ENCODE assay signal across 2 cellular contexts in genomic region chr2:107473145-107473544, GRCh38.
TF ChIP-seq lines count a peak whose summit lies in the region.

No MANE protein-coding gene starts in this region.

TF ChIP-seq in GM23338, 12 proteins besides CTCF, POLR2A, EP300 and RAD21 (continued from another document):
- TF ChIP-seq, protein P1, sequence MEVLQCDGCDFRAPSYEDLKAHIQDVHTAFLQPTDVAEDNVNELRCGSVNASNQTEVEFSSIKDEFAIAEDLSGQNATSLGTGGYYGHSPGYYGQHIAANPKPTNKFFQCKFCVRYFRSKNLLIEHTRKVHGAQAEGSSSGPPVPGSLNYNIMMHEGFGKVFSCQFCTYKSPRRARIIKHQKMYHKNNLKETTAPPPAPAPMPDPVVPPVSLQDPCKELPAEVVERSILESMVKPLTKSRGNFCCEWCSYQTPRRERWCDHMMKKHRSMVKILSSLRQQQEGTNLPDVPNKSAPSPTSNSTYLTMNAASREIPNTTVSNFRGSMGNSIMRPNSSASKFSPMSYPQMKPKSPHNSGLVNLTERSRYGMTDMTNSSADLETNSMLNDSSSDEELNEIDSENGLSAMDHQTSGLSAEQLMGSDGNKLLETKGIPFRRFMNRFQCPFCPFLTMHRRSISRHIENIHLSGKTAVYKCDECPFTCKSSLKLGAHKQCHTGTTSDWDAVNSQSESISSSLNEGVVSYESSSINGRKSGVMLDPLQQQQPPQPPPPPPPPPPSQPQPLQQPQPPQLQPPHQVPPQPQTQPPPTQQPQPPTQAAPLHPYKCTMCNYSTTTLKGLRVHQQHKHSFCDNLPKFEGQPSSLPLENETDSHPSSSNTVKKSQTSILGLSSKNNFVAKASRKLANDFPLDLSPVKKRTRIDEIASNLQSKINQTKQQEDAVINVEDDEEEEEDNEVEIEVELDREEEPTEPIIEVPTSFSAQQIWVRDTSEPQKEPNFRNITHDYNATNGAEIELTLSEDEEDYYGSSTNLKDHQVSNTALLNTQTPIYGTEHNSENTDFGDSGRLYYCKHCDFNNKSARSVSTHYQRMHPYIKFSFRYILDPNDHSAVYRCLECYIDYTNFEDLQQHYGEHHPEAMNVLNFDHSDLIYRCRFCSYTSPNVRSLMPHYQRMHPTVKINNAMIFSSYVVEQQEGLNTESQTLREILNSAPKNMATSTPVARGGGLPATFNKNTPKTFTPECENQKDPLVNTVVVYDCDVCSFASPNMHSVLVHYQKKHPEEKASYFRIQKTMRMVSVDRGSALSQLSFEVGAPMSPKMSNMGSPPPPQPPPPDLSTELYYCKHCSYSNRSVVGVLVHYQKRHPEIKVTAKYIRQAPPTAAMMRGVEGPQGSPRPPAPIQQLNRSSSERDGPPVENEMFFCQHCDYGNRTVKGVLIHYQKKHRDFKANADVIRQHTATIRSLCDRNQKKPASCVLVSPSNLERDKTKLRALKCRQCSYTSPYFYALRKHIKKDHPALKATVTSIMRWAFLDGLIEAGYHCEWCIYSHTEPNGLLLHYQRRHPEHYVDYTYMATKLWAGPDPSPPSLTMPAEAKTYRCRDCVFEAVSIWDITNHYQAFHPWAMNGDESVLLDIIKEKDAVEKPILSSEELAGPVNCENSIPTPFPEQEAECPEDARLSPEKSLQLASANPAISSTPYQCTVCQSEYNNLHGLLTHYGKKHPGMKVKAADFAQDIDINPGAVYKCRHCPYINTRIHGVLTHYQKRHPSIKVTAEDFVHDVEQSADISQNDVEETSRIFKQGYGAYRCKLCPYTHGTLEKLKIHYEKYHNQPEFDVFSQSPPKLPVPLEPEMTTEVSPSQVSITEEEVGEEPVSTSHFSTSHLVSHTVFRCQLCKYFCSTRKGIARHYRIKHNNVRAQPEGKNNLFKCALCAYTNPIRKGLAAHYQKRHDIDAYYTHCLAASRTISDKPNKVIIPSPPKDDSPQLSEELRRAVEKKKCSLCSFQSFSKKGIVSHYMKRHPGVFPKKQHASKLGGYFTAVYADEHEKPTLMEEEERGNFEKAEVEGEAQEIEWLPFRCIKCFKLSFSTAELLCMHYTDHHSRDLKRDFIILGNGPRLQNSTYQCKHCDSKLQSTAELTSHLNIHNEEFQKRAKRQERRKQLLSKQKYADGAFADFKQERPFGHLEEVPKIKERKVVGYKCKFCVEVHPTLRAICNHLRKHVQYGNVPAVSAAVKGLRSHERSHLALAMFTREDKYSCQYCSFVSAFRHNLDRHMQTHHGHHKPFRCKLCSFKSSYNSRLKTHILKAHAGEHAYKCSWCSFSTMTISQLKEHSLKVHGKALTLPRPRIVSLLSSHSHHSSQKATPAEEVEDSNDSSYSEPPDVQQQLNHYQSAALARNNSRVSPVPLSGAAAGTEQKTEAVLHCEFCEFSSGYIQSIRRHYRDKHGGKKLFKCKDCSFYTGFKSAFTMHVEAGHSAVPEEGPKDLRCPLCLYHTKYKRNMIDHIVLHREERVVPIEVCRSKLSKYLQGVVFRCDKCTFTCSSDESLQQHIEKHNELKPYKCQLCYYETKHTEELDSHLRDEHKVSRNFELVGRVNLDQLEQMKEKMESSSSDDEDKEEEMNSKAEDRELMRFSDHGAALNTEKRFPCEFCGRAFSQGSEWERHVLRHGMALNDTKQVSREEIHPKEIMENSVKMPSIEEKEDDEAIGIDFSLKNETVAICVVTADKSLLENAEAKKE (CRISPR knock-in tag; IDR thresholded peaks at IDR 0.05) = no peak
- no peak for TF ChIP-seq ZNF331 (CRISPR knock-in tag; IDR thresholded peaks at IDR 0.05; ENCODE audit: low read depth)
- no peak for TF ChIP-seq EZH2 (IDR thresholded peaks at IDR 0.05; ENCODE audit: low read depth, unreplicated experiment)
- TF ChIP-seq EZH2phosphoT487 (IDR thresholded peaks at IDR 0.05; ENCODE audit: unreplicated experiment) = no peak
- no peak for TF ChIP-seq STAT1 (IDR thresholded peaks at IDR 0.05; ENCODE audit: unreplicated experiment)

TF ChIP-seq in SK-N-SH, 30 proteins besides CTCF, POLR2A, EP300 and RAD21 (continued from another document):
- TF ChIP-seq RFX5 (IDR thresholded peaks at IDR 0.05; ENCODE audit: low read length) (no peak), GABPA (IDR thresholded peaks at IDR 0.05; ENCODE audit: low read depth) (no peak), CHD2 (IDR thresholded peaks at IDR 0.05; ENCODE audit: low read length, partially characterized antibody) (no peak), RCOR1 (IDR thresholded peaks at IDR 0.05; ENCODE audit: low read length) (no peak), MAX (IDR thresholded peaks at IDR 0.05; ENCODE audit: low read depth) (no peak), NRF1 (IDR thresholded peaks at IDR 0.05; ENCODE audit: low read depth, low read length) (no peak), POLR2AphosphoS5 (IDR thresholded peaks at IDR 0.05; ENCODE audit: low read depth, low read length) (no peak)
- TF ChIP-seq, protein P2, sequence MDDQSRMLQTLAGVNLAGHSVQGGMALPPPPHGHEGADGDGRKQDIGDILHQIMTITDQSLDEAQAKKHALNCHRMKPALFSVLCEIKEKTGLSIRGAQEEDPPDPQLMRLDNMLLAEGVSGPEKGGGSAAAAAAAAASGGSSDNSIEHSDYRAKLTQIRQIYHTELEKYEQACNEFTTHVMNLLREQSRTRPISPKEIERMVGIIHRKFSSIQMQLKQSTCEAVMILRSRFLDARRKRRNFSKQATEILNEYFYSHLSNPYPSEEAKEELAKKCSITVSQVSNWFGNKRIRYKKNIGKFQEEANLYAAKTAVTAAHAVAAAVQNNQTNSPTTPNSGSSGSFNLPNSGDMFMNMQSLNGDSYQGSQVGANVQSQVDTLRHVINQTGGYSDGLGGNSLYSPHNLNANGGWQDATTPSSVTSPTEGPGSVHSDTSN (IDR thresholded peaks at IDR 0.05) = no peak
- TF ChIP-seq, protein P3, sequence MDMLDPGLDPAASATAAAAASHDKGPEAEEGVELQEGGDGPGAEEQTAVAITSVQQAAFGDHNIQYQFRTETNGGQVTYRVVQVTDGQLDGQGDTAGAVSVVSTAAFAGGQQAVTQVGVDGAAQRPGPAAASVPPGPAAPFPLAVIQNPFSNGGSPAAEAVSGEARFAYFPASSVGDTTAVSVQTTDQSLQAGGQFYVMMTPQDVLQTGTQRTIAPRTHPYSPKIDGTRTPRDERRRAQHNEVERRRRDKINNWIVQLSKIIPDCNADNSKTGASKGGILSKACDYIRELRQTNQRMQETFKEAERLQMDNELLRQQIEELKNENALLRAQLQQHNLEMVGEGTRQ (IDR thresholded peaks at IDR 0.05; ENCODE audit: borderline replicate concordance, low read depth, low read length) = no peak
TF ChIP-seq in SK-N-SH: peak in this region for 0.
